Comparison of ENCODE assay signal across 22 cellular contexts in the genomic region with DNA sequence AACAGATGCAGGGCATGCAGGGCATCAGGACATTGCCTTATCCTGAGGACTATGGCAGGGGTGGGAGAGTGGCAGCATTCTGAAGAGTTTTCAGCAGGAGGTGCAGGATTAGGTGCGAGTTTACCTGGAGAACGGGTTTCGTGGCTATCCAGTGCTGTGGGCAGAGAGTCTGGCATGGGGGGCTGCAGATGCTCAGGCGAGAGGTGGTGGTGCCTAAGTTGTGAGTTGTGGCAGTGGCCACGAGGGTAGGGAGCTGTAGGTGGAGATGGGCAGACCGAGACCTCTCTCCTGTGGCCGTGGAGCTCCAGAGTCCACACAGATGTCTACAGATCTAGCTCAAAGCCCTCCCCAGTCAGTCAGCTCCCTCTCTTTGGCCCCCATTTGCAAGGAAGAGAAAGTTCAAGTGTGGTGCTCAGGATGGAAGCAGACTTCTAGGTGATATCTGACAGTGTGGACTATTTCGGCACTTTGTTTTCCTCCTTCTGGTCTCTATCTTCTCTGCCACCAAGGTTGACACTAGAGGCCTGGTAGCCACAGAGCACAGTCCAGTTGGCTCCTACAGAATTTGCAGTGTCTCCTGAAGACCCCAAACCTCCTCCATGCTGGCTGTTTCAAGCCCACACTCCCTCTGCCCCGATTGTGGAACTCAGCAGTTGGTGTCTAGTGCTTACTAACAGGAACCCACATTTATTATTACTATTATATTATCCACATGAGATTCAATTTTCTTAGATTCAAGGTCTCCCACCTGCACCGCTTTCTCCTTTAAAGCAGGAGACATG.
"Had no signal": no experiment of that assay in that cellular context is flagged by ENCODE, and none has a peak within 500 bp of the region (broad histone marks: within the 10 kb centered on the region; RNA-seq: fewer than 3 reads in every experiment).

No MANE protein-coding gene starts in this region.

- DNase-seq: heart left ventricle; hypothalamus; immature natural killer cell; left ventricle myocardium inferior; naive thymus-derived CD8-positive, alpha-beta T cell; nucleus accumbens; right lobe of liver; stimulated activated CD4-positive, alpha-beta T cell treated with anti-CD3 and anti-CD28 coated beads, Interleukin-12 subunit alpha, Interleukin-12 subunit beta, amount 100 ng/mL, for 4 hours; stimulated activated CD4-positive, alpha-beta T cell treated with anti-CD3 and anti-CD28 coated beads, Interleukin-15, amount 100 ng/mL, for 24 hours; stimulated activated CD4-positive, alpha-beta T cell treated with anti-CD3 and anti-CD28 coated beads, Interleukin-2, amount 100 ng/mL, for 24 hours; stimulated activated CD4-positive, alpha-beta T cell treated with anti-CD3 and anti-CD28 coated beads, Interleukin-4, amount 100 ng/mL, for 1 hour; stimulated activated naive B cell treated with anti-CD40 and anti-IgM and Interleukin-4, amounts not matched to agents 10 μg/mL and 1 μg/mL and 100 μg/mL, for 72 hours; stimulated activated naive CD8-positive, alpha-beta T cell treated with anti-CD3 and anti-CD28 coated beads, Interleukin-15, Interleukin-2, amounts not matched to agents 100 U/mL and 50 U/mL, for 24 hours; stomach; testis; thyroid gland; transverse colon; upper lobe of right lung had no signal

- H3K4me3 Mint-ChIP-seq: immature natural killer cell; memory B cell; naive thymus-derived CD8-positive, alpha-beta T cell; nephron; neural crest cell; stimulated activated naive B cell treated with anti-CD40 and anti-IgM and Interleukin-4, amounts not matched to agents 10 μg/mL and 1 μg/mL and 100 μg/mL, for 72 hours had no signal

- H3K27ac Mint-ChIP-seq: immature natural killer cell; memory B cell; naive thymus-derived CD8-positive, alpha-beta T cell; nephron; progenitor cell of endocrine pancreas; stimulated activated naive B cell treated with anti-CD40 and anti-IgM and Interleukin-4, amounts not matched to agents 10 μg/mL and 1 μg/mL and 100 μg/mL, for 72 hours had no signal

- H3K36me3 Mint-ChIP-seq: memory B cell; stimulated activated naive B cell treated with anti-CD40 and anti-IgM and Interleukin-4, amounts not matched to agents 10 μg/mL and 1 μg/mL and 100 μg/mL, for 72 hours had no signal

- H3K4me1 Mint-ChIP-seq: immature natural killer cell; memory B cell; naive thymus-derived CD8-positive, alpha-beta T cell; nephron; neural crest cell; stimulated activated naive B cell treated with anti-CD40 and anti-IgM and Interleukin-4, amounts not matched to agents 10 μg/mL and 1 μg/mL and 100 μg/mL, for 72 hours had no signal

- H3K27me3 Mint-ChIP-seq: memory B cell; naive thymus-derived CD8-positive, alpha-beta T cell; progenitor cell of endocrine pancreas; stimulated activated naive B cell treated with anti-CD40 and anti-IgM and Interleukin-4, amounts not matched to agents 10 μg/mL and 1 μg/mL and 100 μg/mL, for 72 hours had no signal
